In the genomic region with DNA sequence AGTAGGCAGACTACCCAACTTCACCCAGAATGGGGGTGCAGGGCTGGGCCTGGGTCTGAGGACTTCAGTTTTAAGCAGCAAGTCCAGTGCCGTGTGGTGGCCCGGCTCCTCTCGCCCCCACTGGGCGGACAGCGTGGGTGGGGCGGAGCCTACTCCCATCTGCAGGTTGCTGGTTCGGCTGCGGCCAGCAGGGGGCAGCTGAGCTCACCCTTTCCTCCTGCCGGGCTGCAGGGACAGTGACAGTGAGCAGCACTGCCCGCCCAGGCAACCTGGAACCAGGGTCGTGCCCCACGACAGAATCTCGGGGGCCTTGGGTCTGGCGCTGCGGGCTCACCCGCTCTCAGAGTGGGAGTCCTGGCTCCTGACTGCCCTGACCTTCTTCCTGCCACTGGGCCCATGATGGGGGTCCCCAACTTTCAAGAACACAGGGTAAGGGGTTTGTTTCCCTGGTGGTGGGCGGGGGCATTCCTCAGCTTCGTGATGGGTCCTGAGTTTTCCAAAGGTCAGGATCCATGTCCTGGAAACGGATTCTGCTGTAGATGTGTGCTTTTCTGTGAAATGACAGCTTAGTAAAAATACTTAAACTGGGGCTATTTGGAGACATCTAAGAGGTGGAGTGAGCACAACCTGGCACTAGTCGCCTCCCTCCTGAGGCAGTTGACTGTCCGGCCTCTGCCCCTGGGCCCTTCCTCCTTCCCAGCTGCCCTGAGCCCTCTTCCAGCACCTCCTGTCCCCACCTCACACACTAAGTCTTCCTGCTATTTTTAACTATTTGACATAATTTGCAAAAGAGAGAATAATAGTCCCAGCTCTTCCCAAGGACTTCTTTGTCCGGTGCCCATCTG, we compare ENCODE assay signal across 1 cellular context.
TF ChIP-seq lines count a peak whose summit lies in the region.

No MANE protein-coding gene starts in this region.

TF ChIP-seq in K562, 482 proteins besides CTCF, POLR2A, EP300 and RAD21 (continued from another document and continues in another):
- TF ChIP-seq, protein P1, sequence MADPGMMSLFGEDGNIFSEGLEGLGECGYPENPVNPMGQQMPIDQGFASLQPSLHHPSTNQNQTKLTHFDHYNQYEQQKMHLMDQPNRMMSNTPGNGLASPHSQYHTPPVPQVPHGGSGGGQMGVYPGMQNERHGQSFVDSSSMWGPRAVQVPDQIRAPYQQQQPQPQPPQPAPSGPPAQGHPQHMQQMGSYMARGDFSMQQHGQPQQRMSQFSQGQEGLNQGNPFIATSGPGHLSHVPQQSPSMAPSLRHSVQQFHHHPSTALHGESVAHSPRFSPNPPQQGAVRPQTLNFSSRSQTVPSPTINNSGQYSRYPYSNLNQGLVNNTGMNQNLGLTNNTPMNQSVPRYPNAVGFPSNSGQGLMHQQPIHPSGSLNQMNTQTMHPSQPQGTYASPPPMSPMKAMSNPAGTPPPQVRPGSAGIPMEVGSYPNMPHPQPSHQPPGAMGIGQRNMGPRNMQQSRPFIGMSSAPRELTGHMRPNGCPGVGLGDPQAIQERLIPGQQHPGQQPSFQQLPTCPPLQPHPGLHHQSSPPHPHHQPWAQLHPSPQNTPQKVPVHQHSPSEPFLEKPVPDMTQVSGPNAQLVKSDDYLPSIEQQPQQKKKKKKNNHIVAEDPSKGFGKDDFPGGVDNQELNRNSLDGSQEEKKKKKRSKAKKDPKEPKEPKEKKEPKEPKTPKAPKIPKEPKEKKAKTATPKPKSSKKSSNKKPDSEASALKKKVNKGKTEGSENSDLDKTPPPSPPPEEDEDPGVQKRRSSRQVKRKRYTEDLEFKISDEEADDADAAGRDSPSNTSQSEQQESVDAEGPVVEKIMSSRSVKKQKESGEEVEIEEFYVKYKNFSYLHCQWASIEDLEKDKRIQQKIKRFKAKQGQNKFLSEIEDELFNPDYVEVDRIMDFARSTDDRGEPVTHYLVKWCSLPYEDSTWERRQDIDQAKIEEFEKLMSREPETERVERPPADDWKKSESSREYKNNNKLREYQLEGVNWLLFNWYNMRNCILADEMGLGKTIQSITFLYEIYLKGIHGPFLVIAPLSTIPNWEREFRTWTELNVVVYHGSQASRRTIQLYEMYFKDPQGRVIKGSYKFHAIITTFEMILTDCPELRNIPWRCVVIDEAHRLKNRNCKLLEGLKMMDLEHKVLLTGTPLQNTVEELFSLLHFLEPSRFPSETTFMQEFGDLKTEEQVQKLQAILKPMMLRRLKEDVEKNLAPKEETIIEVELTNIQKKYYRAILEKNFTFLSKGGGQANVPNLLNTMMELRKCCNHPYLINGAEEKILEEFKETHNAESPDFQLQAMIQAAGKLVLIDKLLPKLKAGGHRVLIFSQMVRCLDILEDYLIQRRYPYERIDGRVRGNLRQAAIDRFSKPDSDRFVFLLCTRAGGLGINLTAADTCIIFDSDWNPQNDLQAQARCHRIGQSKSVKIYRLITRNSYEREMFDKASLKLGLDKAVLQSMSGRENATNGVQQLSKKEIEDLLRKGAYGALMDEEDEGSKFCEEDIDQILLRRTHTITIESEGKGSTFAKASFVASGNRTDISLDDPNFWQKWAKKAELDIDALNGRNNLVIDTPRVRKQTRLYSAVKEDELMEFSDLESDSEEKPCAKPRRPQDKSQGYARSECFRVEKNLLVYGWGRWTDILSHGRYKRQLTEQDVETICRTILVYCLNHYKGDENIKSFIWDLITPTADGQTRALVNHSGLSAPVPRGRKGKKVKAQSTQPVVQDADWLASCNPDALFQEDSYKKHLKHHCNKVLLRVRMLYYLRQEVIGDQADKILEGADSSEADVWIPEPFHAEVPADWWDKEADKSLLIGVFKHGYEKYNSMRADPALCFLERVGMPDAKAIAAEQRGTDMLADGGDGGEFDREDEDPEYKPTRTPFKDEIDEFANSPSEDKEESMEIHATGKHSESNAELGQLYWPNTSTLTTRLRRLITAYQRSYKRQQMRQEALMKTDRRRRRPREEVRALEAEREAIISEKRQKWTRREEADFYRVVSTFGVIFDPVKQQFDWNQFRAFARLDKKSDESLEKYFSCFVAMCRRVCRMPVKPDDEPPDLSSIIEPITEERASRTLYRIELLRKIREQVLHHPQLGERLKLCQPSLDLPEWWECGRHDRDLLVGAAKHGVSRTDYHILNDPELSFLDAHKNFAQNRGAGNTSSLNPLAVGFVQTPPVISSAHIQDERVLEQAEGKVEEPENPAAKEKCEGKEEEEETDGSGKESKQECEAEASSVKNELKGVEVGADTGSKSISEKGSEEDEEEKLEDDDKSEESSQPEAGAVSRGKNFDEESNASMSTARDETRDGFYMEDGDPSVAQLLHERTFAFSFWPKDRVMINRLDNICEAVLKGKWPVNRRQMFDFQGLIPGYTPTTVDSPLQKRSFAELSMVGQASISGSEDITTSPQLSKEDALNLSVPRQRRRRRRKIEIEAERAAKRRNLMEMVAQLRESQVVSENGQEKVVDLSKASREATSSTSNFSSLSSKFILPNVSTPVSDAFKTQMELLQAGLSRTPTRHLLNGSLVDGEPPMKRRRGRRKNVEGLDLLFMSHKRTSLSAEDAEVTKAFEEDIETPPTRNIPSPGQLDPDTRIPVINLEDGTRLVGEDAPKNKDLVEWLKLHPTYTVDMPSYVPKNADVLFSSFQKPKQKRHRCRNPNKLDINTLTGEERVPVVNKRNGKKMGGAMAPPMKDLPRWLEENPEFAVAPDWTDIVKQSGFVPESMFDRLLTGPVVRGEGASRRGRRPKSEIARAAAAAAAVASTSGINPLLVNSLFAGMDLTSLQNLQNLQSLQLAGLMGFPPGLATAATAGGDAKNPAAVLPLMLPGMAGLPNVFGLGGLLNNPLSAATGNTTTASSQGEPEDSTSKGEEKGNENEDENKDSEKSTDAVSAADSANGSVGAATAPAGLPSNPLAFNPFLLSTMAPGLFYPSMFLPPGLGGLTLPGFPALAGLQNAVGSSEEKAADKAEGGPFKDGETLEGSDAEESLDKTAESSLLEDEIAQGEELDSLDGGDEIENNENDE (IDR thresholded peaks at IDR 0.05; ENCODE audit: low read depth, low read length): no peak
- TF ChIP-seq ZNF589 (CRISPR knock-in tag; IDR thresholded peaks at IDR 0.05; ENCODE audit: low read depth) (peak; percentile 69; the same call in 1 of the 2 replicates), ETV6 (IDR thresholded peaks at IDR 0.05; ENCODE audit: borderline replicate concordance in 1 of 2, low read depth in 2 of 2, low read length in 1 of 2) (no peak), ETV6 (CRISPR knock-in tag; IDR thresholded peaks at IDR 0.05; ENCODE audit: borderline replicate concordance) (no peak), JUND (IDR thresholded peaks at IDR 0.05; ENCODE audit: borderline replicate concordance, low read depth, low read length) (peak; percentile 61), JUND (tag; IDR thresholded peaks at IDR 0.05; ENCODE audit: borderline replicate concordance, low read depth, low read length) (peak; percentile 69; the same call in 1 of the 3 replicates), HSF4 (CRISPR knock-in tag; IDR thresholded peaks at IDR 0.05; ENCODE audit: borderline replicate concordance) (peak; percentile 80; the same call in 1 of the 2 replicates), DNMT1 (IDR thresholded peaks at IDR 0.05) (no peak), HNRNPL (IDR thresholded peaks at IDR 0.05; ENCODE audit: low read depth, low read length) (peak; percentile 68; the same call in 1 of the 2 replicates), SAFB (IDR thresholded peaks at IDR 0.05; ENCODE audit: borderline replicate concordance, low read depth, low read length) (0 out of 2 replicates have a peak, but pooled peaks have one; percentile 39), E2F3 (CRISPR knock-in tag; IDR thresholded peaks at IDR 0.05) (0 out of 2 replicates have a peak, but pooled peaks have one; percentile 46), NEUROD1 (IDR thresholded peaks at IDR 0.05; ENCODE audit: borderline replicate concordance, low read depth, low read length, partially characterized antibody) (peak; percentile 25), POLR2G (IDR thresholded peaks at IDR 0.05; ENCODE audit: low read depth, low read length) (peak; percentile 78), STAT5A (IDR thresholded peaks at IDR 0.05; ENCODE audit: borderline replicate concordance, low read length) (no peak), ZFP36 (IDR thresholded peaks at IDR 0.05; ENCODE audit: low read depth, low read length, partially characterized antibody) (peak; percentile 36), RBM22 (IDR thresholded peaks at IDR 0.05; ENCODE audit: low read depth, low read length, poor library complexity, severe bottlenecking) (peak; percentile 62), CCNT2 (IDR thresholded peaks at IDR 0.05; ENCODE audit: borderline replicate concordance, extremely low read depth, insufficient read length, low read depth, low read length) (peak; percentile 31), TEAD2 (tag; IDR thresholded peaks at IDR 0.05) (no peak), ARID1B (IDR thresholded peaks at IDR 0.05) (peak; percentile 26; the same call in 1 of the 2 replicates), SMC3 (conservative IDR thresholded peaks at IDR 0.05; ENCODE audit: insufficient read depth, low read depth, low read length) (peak; percentile 96), ESRRA (IDR thresholded peaks at IDR 0.05; ENCODE audit: borderline replicate concordance, low read depth) (peak; percentile 54; the same call in 1 of the 2 replicates), ZNF239 (CRISPR knock-in tag; IDR thresholded peaks at IDR 0.05) (peak; percentile 58), TRIM24 (IDR thresholded peaks at IDR 0.05) (no peak), DIDO1 (tag; IDR thresholded peaks at IDR 0.05; ENCODE audit: low read depth) (no peak), PRPF4 (IDR thresholded peaks at IDR 0.05; ENCODE audit: insufficient read depth, low read depth, low read length, poor library complexity, severe bottlenecking) (no peak), RFX1 (IDR thresholded peaks at IDR 0.05) (no peak), RB1 (IDR thresholded peaks at IDR 0.05; ENCODE audit: low read depth) (peak; percentile 91), SAP30 (IDR thresholded peaks at IDR 0.05; ENCODE audit: borderline replicate concordance, insufficient read depth, low read depth, low read length, poor library complexity, severe bottlenecking) (no peak), PHF20 (IDR thresholded peaks at IDR 0.05; ENCODE audit: partially characterized antibody) (no peak), ZNF76 (CRISPR knock-in tag; IDR thresholded peaks at IDR 0.05; ENCODE audit: borderline replicate concordance) (0 out of 2 replicates have a peak, but pooled peaks have one; percentile 75), SRF (CRISPR knock-in tag; IDR thresholded peaks at IDR 0.05) (peak in 1 of 2 experiments; percentile 53; a peak in 1 of 4 replicates), ZNF707 (CRISPR knock-in tag; conservative IDR thresholded peaks at IDR 0.05) (0 out of 2 replicates have a peak, but pooled peaks have one; percentile 37), NELFE (IDR thresholded peaks at IDR 0.05; ENCODE audit: insufficient read depth, insufficient read length) (no peak), ZNF695 (CRISPR knock-in tag; IDR thresholded peaks at IDR 0.05) (no peak)
- TF ChIP-seq, protein P2, sequence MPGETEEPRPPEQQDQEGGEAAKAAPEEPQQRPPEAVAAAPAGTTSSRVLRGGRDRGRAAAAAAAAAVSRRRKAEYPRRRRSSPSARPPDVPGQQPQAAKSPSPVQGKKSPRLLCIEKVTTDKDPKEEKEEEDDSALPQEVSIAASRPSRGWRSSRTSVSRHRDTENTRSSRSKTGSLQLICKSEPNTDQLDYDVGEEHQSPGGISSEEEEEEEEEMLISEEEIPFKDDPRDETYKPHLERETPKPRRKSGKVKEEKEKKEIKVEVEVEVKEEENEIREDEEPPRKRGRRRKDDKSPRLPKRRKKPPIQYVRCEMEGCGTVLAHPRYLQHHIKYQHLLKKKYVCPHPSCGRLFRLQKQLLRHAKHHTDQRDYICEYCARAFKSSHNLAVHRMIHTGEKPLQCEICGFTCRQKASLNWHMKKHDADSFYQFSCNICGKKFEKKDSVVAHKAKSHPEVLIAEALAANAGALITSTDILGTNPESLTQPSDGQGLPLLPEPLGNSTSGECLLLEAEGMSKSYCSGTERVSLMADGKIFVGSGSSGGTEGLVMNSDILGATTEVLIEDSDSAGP (CRISPR knock-in tag; IDR thresholded peaks at IDR 0.05): peak; percentile 23; the same call in 1 of the 2 replicates
- TF ChIP-seq, protein P3, sequence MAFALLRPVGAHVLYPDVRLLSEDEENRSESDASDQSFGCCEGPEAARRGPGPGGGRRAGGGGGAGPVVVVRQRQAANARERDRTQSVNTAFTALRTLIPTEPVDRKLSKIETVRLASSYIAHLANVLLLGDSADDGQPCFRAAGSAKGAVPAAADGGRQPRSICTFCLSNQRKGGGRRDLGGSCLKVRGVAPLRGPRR (CRISPR knock-in tag; IDR thresholded peaks at IDR 0.05): peak; percentile 58; the same call in 1 of the 2 replicates
- TF ChIP-seq, protein P4, sequence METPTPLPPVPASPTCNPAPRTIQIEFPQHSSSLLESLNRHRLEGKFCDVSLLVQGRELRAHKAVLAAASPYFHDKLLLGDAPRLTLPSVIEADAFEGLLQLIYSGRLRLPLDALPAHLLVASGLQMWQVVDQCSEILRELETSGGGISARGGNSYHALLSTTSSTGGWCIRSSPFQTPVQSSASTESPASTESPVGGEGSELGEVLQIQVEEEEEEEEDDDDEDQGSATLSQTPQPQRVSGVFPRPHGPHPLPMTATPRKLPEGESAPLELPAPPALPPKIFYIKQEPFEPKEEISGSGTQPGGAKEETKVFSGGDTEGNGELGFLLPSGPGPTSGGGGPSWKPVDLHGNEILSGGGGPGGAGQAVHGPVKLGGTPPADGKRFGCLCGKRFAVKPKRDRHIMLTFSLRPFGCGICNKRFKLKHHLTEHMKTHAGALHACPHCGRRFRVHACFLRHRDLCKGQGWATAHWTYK (CRISPR knock-in tag; IDR thresholded peaks at IDR 0.05): peak; percentile 92
- TF ChIP-seq, protein P5, sequence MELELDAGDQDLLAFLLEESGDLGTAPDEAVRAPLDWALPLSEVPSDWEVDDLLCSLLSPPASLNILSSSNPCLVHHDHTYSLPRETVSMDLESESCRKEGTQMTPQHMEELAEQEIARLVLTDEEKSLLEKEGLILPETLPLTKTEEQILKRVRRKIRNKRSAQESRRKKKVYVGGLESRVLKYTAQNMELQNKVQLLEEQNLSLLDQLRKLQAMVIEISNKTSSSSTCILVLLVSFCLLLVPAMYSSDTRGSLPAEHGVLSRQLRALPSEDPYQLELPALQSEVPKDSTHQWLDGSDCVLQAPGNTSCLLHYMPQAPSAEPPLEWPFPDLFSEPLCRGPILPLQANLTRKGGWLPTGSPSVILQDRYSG (tag; conservative IDR thresholded peaks at IDR 0.05; ENCODE audit: low read depth): 0 out of 2 replicates have a peak, but pooled peaks have one; percentile 25
- TF ChIP-seq, protein P6, sequence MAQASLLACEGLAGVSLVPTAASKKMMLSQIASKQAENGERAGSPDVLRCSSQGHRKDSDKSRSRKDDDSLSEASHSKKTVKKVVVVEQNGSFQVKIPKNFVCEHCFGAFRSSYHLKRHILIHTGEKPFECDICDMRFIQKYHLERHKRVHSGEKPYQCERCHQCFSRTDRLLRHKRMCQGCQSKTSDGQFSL (CRISPR knock-in tag; IDR thresholded peaks at IDR 0.05): no peak; the same call in none of the 2 replicates
- TF ChIP-seq, protein P6 (tag; IDR thresholded peaks at IDR 0.05): no peak
- TF ChIP-seq, protein P7, sequence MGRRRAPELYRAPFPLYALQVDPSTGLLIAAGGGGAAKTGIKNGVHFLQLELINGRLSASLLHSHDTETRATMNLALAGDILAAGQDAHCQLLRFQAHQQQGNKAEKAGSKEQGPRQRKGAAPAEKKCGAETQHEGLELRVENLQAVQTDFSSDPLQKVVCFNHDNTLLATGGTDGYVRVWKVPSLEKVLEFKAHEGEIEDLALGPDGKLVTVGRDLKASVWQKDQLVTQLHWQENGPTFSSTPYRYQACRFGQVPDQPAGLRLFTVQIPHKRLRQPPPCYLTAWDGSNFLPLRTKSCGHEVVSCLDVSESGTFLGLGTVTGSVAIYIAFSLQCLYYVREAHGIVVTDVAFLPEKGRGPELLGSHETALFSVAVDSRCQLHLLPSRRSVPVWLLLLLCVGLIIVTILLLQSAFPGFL (CRISPR knock-in tag; IDR thresholded peaks at IDR 0.05): no peak
